Comparison of ENCODE assay signal across 11 cellular contexts in the genomic region with DNA sequence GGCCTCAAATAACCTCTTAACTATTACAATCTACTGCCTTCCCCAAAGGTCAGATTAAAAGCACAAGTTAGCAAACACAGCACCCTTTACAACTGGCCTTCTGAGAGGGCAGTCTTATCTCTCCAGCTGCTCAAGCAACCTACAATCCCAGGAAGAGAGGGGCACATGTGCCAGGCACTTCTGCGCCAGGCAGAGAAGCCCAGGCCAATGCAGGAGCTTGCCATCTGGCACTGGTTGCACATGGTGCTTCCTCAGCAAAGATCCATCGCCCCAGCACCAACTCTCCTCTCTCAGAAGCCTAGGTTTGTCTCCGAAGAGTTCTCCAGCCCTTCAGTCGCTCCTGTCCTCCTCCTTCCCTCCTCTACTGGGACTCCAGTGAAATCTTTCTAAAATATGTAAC. TPM values are rescaled to one million over a fixed set of nuclear protein-coding genes. Genes with fewer than 3 reads are reported as not detected.
DNase-seq lines count a peak whose midpoint lies in the region; ATAC-seq and TF ChIP-seq lines count a peak whose summit lies in the region.
"Had no signal": no experiment of that assay in that cellular context is flagged by ENCODE, and none has a peak within 500 bp of the region (broad histone marks: within the 10 kb centered on the region; RNA-seq: fewer than 3 reads in every experiment).

No MANE protein-coding gene starts in this region.

- intact Hi-C loops in activated CD4-positive, alpha-beta T cell treated with anti-CD3 and anti-CD28 coated beads for 36 hours (cut with DNase I, micrococcal nuclease) = loop anchor here in 1 of 2 experiments (10.0 kb wide), 2 partner anchors 498 to 828 kb away; partner anchors contain the start of genes AGO1, KIAA0319L and NCDN
- intact Hi-C loops in PC-3 (cut with micrococcal nuclease) = no loop called here
- intact Hi-C loops in lower leg skin (cut with DNase I; ENCODE audit: low total_unique reads) = no loop called here

- H3K9me3 ChIP-seq in SK-N-MC (ENCODE audit: low read depth, low read length) (no peaks in the 10 kb centered on the region), skeletal muscle tissue (ENCODE audit: control insufficient read depth in 3 of 3, low read length in 3 of 3) (no peaks in the 10 kb centered on the region), PC-3 (ENCODE audit: low read length) (no peaks in the 10 kb centered on the region)
- H3K9me3 ChIP-seq: transverse colon had no signal

- no peak for ATAC-seq in activated CD4-positive, alpha-beta T cell treated with anti-CD3 and anti-CD28 coated beads for 36 hours
- ATAC-seq in PC-3 = no peak

- no peaks in the 10 kb centered on the region for H3K9me3 Mint-ChIP-seq in activated CD4-positive, alpha-beta T cell treated with anti-CD3 and anti-CD28 coated beads for 36 hours (ENCODE audit: low read depth)
- H3K9me3 Mint-ChIP-seq in glutamatergic neuron (ENCODE audit: unreplicated experiment) = peaks cover 20% of the 10 kb centered on the region

- H3K27me3 ChIP-seq in skeletal muscle tissue (ENCODE audit: control insufficient read depth in 3 of 3, insufficient read depth in 3 of 3, low read length in 3 of 3) (no peaks in the 10 kb centered on the region), PC-3 (ENCODE audit: low read length) (no peaks in the 10 kb centered on the region)
- H3K27me3 ChIP-seq: transverse colon had no signal

- H3K4me3 ChIP-seq in SK-N-MC (peak overlapping the region; percentile 8; the same call in 1 of the 2 replicates), skeletal muscle tissue (ENCODE audit: low read length in 3 of 3) (peak overlapping the region in 2 of 3 donors; percentile 36 to 49), PC-3 (ENCODE audit: low read length) (no peak overlapping the region), lower leg skin (ENCODE audit: low read depth, poor library complexity, severe bottlenecking) (no peak overlapping the region)
- H3K4me3 ChIP-seq: transverse colon had no signal

- no peak for TF ChIP-seq POLR2A in lower leg skin (IDR thresholded peaks at IDR 0.05)

- no peak overlapping the region for H2AFZ ChIP-seq in PC-3 (ENCODE audit: low read length)

- H3K27me3 Mint-ChIP-seq in activated CD4-positive, alpha-beta T cell treated with anti-CD3 and anti-CD28 coated beads for 36 hours = no peaks in the 10 kb centered on the region
- H3K27me3 Mint-ChIP-seq in glutamatergic neuron (ENCODE audit: unreplicated experiment) = peaks cover 24% of the 10 kb centered on the region

- BruUV-seq in PC-3 (replicated peaks; lab: Mats Ljungman, UMichigan) = no TSS peak

- TF ChIP-seq CTCF in glutamatergic neuron (IDR thresholded peaks at IDR 0.05; ENCODE audit: partially characterized antibody, unreplicated experiment) (no peak), PC-3 (conservative IDR thresholded peaks at IDR 0.05; ENCODE audit: low read depth, low read length) (no peak), lower leg skin (IDR thresholded peaks at IDR 0.05) (no peak)

- no peaks in the 10 kb centered on the region for H3K9me2 ChIP-seq in PC-3 (replicated peaks; ENCODE audit: low read length)

- H3K4me1 Mint-ChIP-seq in activated CD4-positive, alpha-beta T cell treated with anti-CD3 and anti-CD28 coated beads for 36 hours = peaks cover 70% of the 10 kb centered on the region
- H3K4me1 Mint-ChIP-seq in glutamatergic neuron (ENCODE audit: low read depth, unreplicated experiment) = peaks cover 46% of the 10 kb centered on the region

- peaks cover 21% of the 10 kb centered on the region for H3K36me3 Mint-ChIP-seq in activated CD4-positive, alpha-beta T cell treated with anti-CD3 and anti-CD28 coated beads for 36 hours (ENCODE audit: low read depth)
- H3K36me3 Mint-ChIP-seq in glutamatergic neuron (ENCODE audit: unreplicated experiment) = no peaks in the 10 kb centered on the region

- peaks cover 6% of the 10 kb centered on the region for H3F3A ChIP-seq in PC-3 (ENCODE audit: low read length, unreplicated experiment)

- H3K4me1 ChIP-seq in skeletal muscle tissue (ENCODE audit: control insufficient read depth in 3 of 3, insufficient read depth in 3 of 3, low read length in 3 of 3) = peaks cover 61 to 84% (median 61%) of the 10 kb centered on the region in 3 donors
- H3K4me1 ChIP-seq in PC-3 (ENCODE audit: insufficient read depth, low read length) = peaks cover 21% of the 10 kb centered on the region

- peaks cover 12% of the 10 kb centered on the region; the same call in 1 of the 2 replicates for H4K20me1 ChIP-seq in PC-3 (ENCODE audit: low read length)

- H3K9ac ChIP-seq in SK-N-MC (ENCODE audit: insufficient read length) (no peak overlapping the region), skeletal muscle tissue (ENCODE audit: low read depth in 1 of 3, low read length in 3 of 3) (peak overlapping the region in 2 of 3 donors; percentile 12 to 58), PC-3 (ENCODE audit: low read length) (no peak overlapping the region)

- POLR2A ChIA-PET in activated CD4-positive, alpha-beta T cell treated with anti-CD3 and anti-CD28 coated beads for 36 hours (lab: Charles Lee) = no interaction called here
- POLR2A ChIA-PET in PC-3 (lab: Charles Lee; ENCODE audit: unreplicated experiment) = no interaction called here

- H3K4me3 Mint-ChIP-seq in activated CD4-positive, alpha-beta T cell treated with anti-CD3 and anti-CD28 coated beads for 36 hours = peak overlapping the region; percentile 34
- H3K4me3 Mint-ChIP-seq in glutamatergic neuron (ENCODE audit: unreplicated experiment) = peak overlapping the region; percentile 59

- CTCF ChIA-PET in activated CD4-positive, alpha-beta T cell treated with anti-CD3 and anti-CD28 coated beads for 36 hours (lab: Charles Lee) = interaction anchor here (0.5 to 1.2 kb wide), 3 partner anchors 39 to 184 kb away, joined by 3 to 4 read pairs (median 4); no protein-coding TSS in a partner anchor
- CTCF ChIA-PET in PC-3 (lab: Charles Lee) = no interaction called here

- peaks cover 9% of the 10 kb centered on the region; the same call in 1 of the 2 replicates for H3K36me3 ChIP-seq in SK-N-MC (ENCODE audit: insufficient read depth, low read length)
- no peaks in the 10 kb centered on the region for H3K36me3 ChIP-seq in skeletal muscle tissue (ENCODE audit: control insufficient read depth in 3 of 3, insufficient read depth in 3 of 3, low read length in 3 of 3)
- H3K36me3 ChIP-seq in PC-3 (ENCODE audit: low read depth, low read length) = no peaks in the 10 kb centered on the region; the same call in 1 of the 2 replicates
- H3K36me3 ChIP-seq: transverse colon had no signal

- peaks cover 73% of the 10 kb centered on the region for H3K79me2 ChIP-seq in PC-3 (ENCODE audit: low read length)

- no peak for DNase-seq in activated CD4-positive, alpha-beta T cell treated with anti-CD3 and anti-CD28 coated beads for 36 hours
- no peak for DNase-seq in activated CD4-positive, alpha-beta T cell treated with anti-CD3 and anti-CD28 coated beads for 4 hours
- DNase-seq in SK-N-MC (ENCODE audit: low read depth, low spot score) = no peak
- DNase-seq in glutamatergic neuron = no peak
- no peak for DNase-seq in PC-3
- DNase-seq in midbrain (lab: John Stamatoyannopoulos, UW) = no peak
- no peak for DNase-seq in lower leg skin (ENCODE audit: low spot score in 2 of 2)
- DNase-seq: activated CD4-positive, CD25-positive, alpha-beta regulatory T cell; stimulated activated CD4-positive, alpha-beta T cell treated with anti-CD3 and anti-CD28 coated beads, Interleukin-4, amount 100 ng/mL, for 24 hours; transverse colon had no signal

- H3K27ac ChIP-seq in SK-N-MC (peak overlapping the region; percentile 16; the same call in 1 of the 2 replicates), skeletal muscle tissue (ENCODE audit: low read depth, low read length) (peak overlapping the region; percentile 33), PC-3 (ENCODE audit: low read length) (no peak overlapping the region)

- 51 to 63% methylated on average over 4 of the region's 4 CpGs for WGBS in lower leg skin, 2 donors

- peak overlapping the region; percentile 35 for H3K27ac Mint-ChIP-seq in activated CD4-positive, alpha-beta T cell treated with anti-CD3 and anti-CD28 coated beads for 36 hours
- H3K27ac Mint-ChIP-seq in glutamatergic neuron (ENCODE audit: unreplicated experiment) = peak overlapping the region; percentile 12

- H3K4me2 ChIP-seq in PC-3 (ENCODE audit: low read length) = no peak overlapping the region

RNA-seq across cellular contexts. Expression of gene STK40, which starts 2.5 kb away (rescaled TPM):
- 10 to 100 TPM; 38.8 to 51.3 TPM for total RNA-seq in activated CD4-positive, alpha-beta T cell treated with anti-CD3 and anti-CD28 coated beads for 36 hours
- total RNA-seq in glutamatergic neuron (ENCODE audit: unreplicated experiment) (52.9 TPM), skeletal muscle tissue (11.0 TPM), PC-3 (2014; rRNA removed) (14.4 and 15.9 TPM in 2 replicates), lower leg skin (10 to 100 TPM; 58.7 to 73.1 (median 63.0) TPM)

RNA-seq across cellular contexts. Expression of gene LSM10, which starts 14.5 kb away (rescaled TPM):
- 10 to 100 TPM; 40.6 to 44.0 TPM for total RNA-seq in activated CD4-positive, alpha-beta T cell treated with anti-CD3 and anti-CD28 coated beads for 36 hours
- 44.4 TPM for total RNA-seq in glutamatergic neuron (ENCODE audit: unreplicated experiment)
- 4.2 TPM for total RNA-seq in skeletal muscle tissue
- total RNA-seq in PC-3 (2014; rRNA removed) = 19.2 and 35.2 TPM in 2 replicates
- 10 to 100 TPM; 21.0 to 32.2 (median 27.0) TPM for total RNA-seq in lower leg skin

RNA-seq across cellular contexts. Expression of gene EVA1B, which starts 59.8 kb away (rescaled TPM):
- 1 to 10 TPM; 2.7 to 3.1 TPM for total RNA-seq in activated CD4-positive, alpha-beta T cell treated with anti-CD3 and anti-CD28 coated beads for 36 hours
- total RNA-seq in glutamatergic neuron (ENCODE audit: unreplicated experiment) (1.5 TPM), skeletal muscle tissue (40.7 TPM), PC-3 (2014; rRNA removed) (89.1 and 104 TPM in 2 replicates), lower leg skin (10 to 100 TPM; 29.8 to 35.5 (median 34.3) TPM)

Comparison
In these comparisons a context has a peak if more than half of its experiments do, and no peak if none do; other contexts are left out.
1. H3K4me3 ChIP-seq: peak in SK-N-MC (single experiment) and skeletal muscle tissue (2 of 3); none in PC-3 (single experiment) and lower leg skin (single experiment).
2. H3K9ac ChIP-seq: peak in skeletal muscle tissue (2 of 3); none in SK-N-MC (single experiment) and PC-3 (single experiment).
3. RNA of gene EVA1B, which starts 59.8 kb away (total RNA-seq): 89.1 to 104 TPM in PC-3, 40.7 TPM in skeletal muscle tissue (single experiment) and 29.8 to 35.5 TPM in lower leg skin; 2.7 to 3.1 TPM in activated CD4-positive, alpha-beta T cell treated with anti-CD3 and anti-CD28 coated beads for 36 hours and 1.5 TPM in glutamatergic neuron (single experiment); every median in the first group is over 4 times any median in the second.